Comparison of ENCODE assay signal across 9 cellular contexts in the genomic region with DNA sequence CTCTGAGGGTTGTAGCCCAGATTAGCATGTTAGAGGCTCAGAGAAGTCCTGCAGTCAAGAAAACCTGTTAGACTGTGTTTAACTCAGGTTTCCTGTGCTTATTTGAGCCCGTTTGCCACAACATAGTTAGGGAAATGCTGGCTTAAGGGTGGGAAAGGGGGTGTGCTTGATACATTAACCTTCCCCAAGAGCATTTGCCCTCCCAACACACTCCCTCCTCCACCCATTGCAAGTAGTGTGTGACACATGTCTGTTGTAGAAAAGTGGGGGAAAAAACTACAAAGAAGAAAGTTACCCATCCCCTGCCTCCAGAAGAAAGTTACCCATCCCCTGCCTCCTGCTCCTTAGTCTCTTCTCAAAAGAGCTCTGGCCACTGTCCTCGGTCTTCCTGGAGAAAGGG. TPM values are rescaled to one million over a fixed set of nuclear protein-coding genes. Genes with fewer than 3 reads are reported as not detected.
DNase-seq lines count a peak whose midpoint lies in the region; ATAC-seq, FAIRE-seq and TF ChIP-seq lines count a peak whose summit lies in the region.
"Had no signal": no experiment of that assay in that cellular context is flagged by ENCODE, and none has a peak within 500 bp of the region (broad histone marks: within the 10 kb centered on the region; RNA-seq: fewer than 3 reads in every experiment).

No MANE protein-coding gene starts in this region.

- no peak overlapping the region for H2AFZ ChIP-seq in PC-9

- peak overlapping the region; percentile 90 for H3K27ac Mint-ChIP-seq in activated T-cell treated with anti-CD3 and anti-CD28 coated beads, Interleukin-2, amount 50 U/mL, for 24 hours
- no peak overlapping the region for H3K27ac Mint-ChIP-seq in WTC11

- TF ChIP-seq CTCF in PC-9 (conservative IDR thresholded peaks at IDR 0.05) (no peak), bronchial epithelial cell (IDR thresholded peaks at IDR 0.05; ENCODE audit: insufficient read depth, low read length, severe bottlenecking) (no peak), WTC11 (IDR thresholded peaks at IDR 0.05) (no peak)

- H3K4me3 Mint-ChIP-seq in activated T-cell treated with anti-CD3 and anti-CD28 coated beads, Interleukin-2, amount 50 U/mL, for 24 hours, result no peak overlapping the region
- H3K4me3 Mint-ChIP-seq in activated T-cell treated with anti-CD3 and anti-CD28 coated beads, Interleukin-2, amount 50 U/mL, for 4 hours, result no peak overlapping the region
- no peak overlapping the region for H3K4me3 Mint-ChIP-seq in WTC11

- no peaks in the 10 kb centered on the region for H3K9me3 Mint-ChIP-seq in activated T-cell treated with anti-CD3 and anti-CD28 coated beads, Interleukin-2, amount 50 U/mL, for 24 hours
- no peaks in the 10 kb centered on the region for H3K9me3 Mint-ChIP-seq in activated T-cell treated with anti-CD3 and anti-CD28 coated beads, Interleukin-2, amount 50 U/mL, for 4 hours
- H3K9me3 Mint-ChIP-seq in WTC11, result peaks cover 5% of the 10 kb centered on the region

- intact Hi-C loops in PC-9 (cut with micrococcal nuclease; ENCODE audit: unreplicated experiment), result loop anchor here (1.0 to 5.0 kb wide), 2 partner anchors 228 to 355 kb away; no protein-coding TSS in a partner anchor

- no peak overlapping the region for H3K4me3 ChIP-seq in PC-9
- peak overlapping the region; percentile 15 for H3K4me3 ChIP-seq in bronchial epithelial cell (ENCODE audit: low read depth, low read length)
- H3K4me3 ChIP-seq in H7 (ENCODE audit: insufficient read depth, low read depth, low read length), result no peak overlapping the region
- H3K4me3 ChIP-seq: tibial artery had no signal

- peak; percentile 18 for FAIRE-seq in bronchial epithelial cell (lab: Jason Lieb, UNC)

- no peaks in the 10 kb centered on the region for H3K27me3 Mint-ChIP-seq in activated T-cell treated with anti-CD3 and anti-CD28 coated beads, Interleukin-2, amount 50 U/mL, for 24 hours
- H3K27me3 Mint-ChIP-seq in activated T-cell treated with anti-CD3 and anti-CD28 coated beads, Interleukin-2, amount 50 U/mL, for 4 hours (ENCODE audit: low read depth), result no peaks in the 10 kb centered on the region
- H3K27me3 Mint-ChIP-seq in WTC11 (ENCODE audit: low read depth), result no peaks in the 10 kb centered on the region; the same call in 1 of the 2 replicates

- H3K27me3 ChIP-seq in PC-9 (ENCODE audit: insufficient read depth, low read depth) (no peaks in the 10 kb centered on the region), bronchial epithelial cell (ENCODE audit: control insufficient read depth, insufficient read depth, low read length) (no peaks in the 10 kb centered on the region), H7 (ENCODE audit: control insufficient read depth, insufficient read depth, low read length) (no peaks in the 10 kb centered on the region)

- H3K36me3 ChIP-seq in PC-9 (ENCODE audit: low read depth) (no peaks in the 10 kb centered on the region), bronchial epithelial cell (ENCODE audit: control insufficient read depth, insufficient read depth, low read length) (no peaks in the 10 kb centered on the region), H7 (replicated peaks; ENCODE audit: control insufficient read depth, insufficient read depth, low read length) (no peaks in the 10 kb centered on the region)
- H3K36me3 ChIP-seq: tibial artery had no signal

- peaks cover 7% of the 10 kb centered on the region; the same call in 1 of the 2 replicates for H3F3A ChIP-seq in PC-9 (ENCODE audit: insufficient read depth, low read depth)

- 0 out of 2 replicates have a peak overlapping the region, but pooled peaks have one; percentile 38 for H3K27ac ChIP-seq in PC-9
- H3K27ac ChIP-seq: tibial artery had no signal

- no peak for DNase-seq in activated T-cell treated with anti-CD3 and anti-CD28 coated beads, Interleukin-2, amount 50 U/mL, for 24 hours
- DNase-seq in activated T-cell treated with anti-CD3 and anti-CD28 coated beads, Interleukin-2, amount 50 U/mL, for 4 hours, result no peak
- DNase-seq in PC-9 (no peak), bronchial epithelial cell (ENCODE audit: low read depth) (no peak), NOMO-1 treated with DMSO at 0.1 percent for 48 hours (lab: John Stamatoyannopoulos, UW; ENCODE audit: unreplicated experiment) (no peak), WTC11 (ENCODE audit: low spot score) (no peak), H7 (no peak)
- DNase-seq in stimulated activated naive CD8-positive, alpha-beta T cell treated with anti-CD3 and anti-CD28 coated beads, Interleukin-15, Interleukin-2, amounts not matched to agents 100 U/mL and 50 U/mL, for 24 hours, result no peak

- H3K36me3 Mint-ChIP-seq in activated T-cell treated with anti-CD3 and anti-CD28 coated beads, Interleukin-2, amount 50 U/mL, for 24 hours (ENCODE audit: low read depth), result no peaks in the 10 kb centered on the region
- no peaks in the 10 kb centered on the region for H3K36me3 Mint-ChIP-seq in activated T-cell treated with anti-CD3 and anti-CD28 coated beads, Interleukin-2, amount 50 U/mL, for 4 hours (ENCODE audit: insufficient read depth)
- H3K36me3 Mint-ChIP-seq in WTC11, result no peaks in the 10 kb centered on the region

- no peak for ATAC-seq in activated T-cell treated with anti-CD3 and anti-CD28 coated beads, Interleukin-2, amount 50 U/mL, for 4 hours
- ATAC-seq in stimulated activated naive CD8-positive, alpha-beta T cell treated with anti-CD3 and anti-CD28 coated beads, Interleukin-15, Interleukin-2, amounts not matched to agents 100 U/mL and 50 U/mL, for 24 hours, result peak; percentile 1
- no peak for ATAC-seq in WTC11

- no peaks in the 10 kb centered on the region for H3K79me2 ChIP-seq in PC-9 (ENCODE audit: low read depth)

- H3K4me1 ChIP-seq in PC-9 (replicated peaks; ENCODE audit: insufficient read depth), result peaks cover 28% of the 10 kb centered on the region

- no peaks in the 10 kb centered on the region for H3K9me3 ChIP-seq in PC-9 (ENCODE audit: insufficient read depth, low read depth)
- H3K9me3 ChIP-seq: tibial artery had no signal

- no peaks in the 10 kb centered on the region for H4K20me1 ChIP-seq in PC-9 (ENCODE audit: insufficient read depth)

- BruUV-seq in PC-9 (replicated peaks; lab: Mats Ljungman, UMichigan), result no TSS peak

- POLR2A ChIA-PET in PC-9 (lab: Charles Lee; ENCODE audit: unreplicated experiment) (interaction anchor here (0.6 kb wide), 2 partner anchors 47 to 355 kb away, joined by 7 to 8 read pairs; a partner anchor contains a TSS), WTC11 (lab: Charles Lee) (interaction anchor here (0.7 to 1.0 kb wide), 2 partner anchors 35 to 45 kb away, joined by 3 to 4 read pairs; no protein-coding TSS in a partner anchor)

- H3K4me1 Mint-ChIP-seq in activated T-cell treated with anti-CD3 and anti-CD28 coated beads, Interleukin-2, amount 50 U/mL, for 24 hours (ENCODE audit: low read depth), result peaks cover 30% of the 10 kb centered on the region
- peaks cover 28% of the 10 kb centered on the region for H3K4me1 Mint-ChIP-seq in activated T-cell treated with anti-CD3 and anti-CD28 coated beads, Interleukin-2, amount 50 U/mL, for 4 hours (ENCODE audit: low read depth)
- peaks cover 12% of the 10 kb centered on the region for H3K4me1 Mint-ChIP-seq in WTC11

- H3K4me2 ChIP-seq in PC-9, result peak overlapping the region; percentile 69

- CTCF ChIA-PET in PC-9 (lab: Charles Lee) (interaction anchor here (0.5 to 1.8 kb wide), 11 partner anchors 31 to 355 kb away, joined by 3 to 8 read pairs (median 3); a partner anchor contains a TSS), WTC11 (lab: Charles Lee) (interaction anchor here (0.6 to 2.7 kb wide), 17 partner anchors 10 to 354 kb away, joined by 3 to 18 read pairs (median 5); a partner anchor contains a TSS)

- no peaks in the 10 kb centered on the region for H3K9me2 ChIP-seq in PC-9 (ENCODE audit: insufficient read depth)

TF ChIP-seq in WTC11, 78 proteins besides CTCF, POLR2A, EP300 and RAD21 (continues in another document):
- TF ChIP-seq ZNF219 (CRISPR knock-in tag; IDR thresholded peaks at IDR 0.05; ENCODE audit: borderline replicate concordance) (no peak), ZBTB21 (CRISPR knock-in tag; IDR thresholded peaks at IDR 0.05; ENCODE audit: borderline replicate concordance) (no peak), JUN (CRISPR knock-in tag; IDR thresholded peaks at IDR 0.05) (no peak), NFATC4 (CRISPR knock-in tag; IDR thresholded peaks at IDR 0.05) (no peak)
- TF ChIP-seq, protein P1, sequence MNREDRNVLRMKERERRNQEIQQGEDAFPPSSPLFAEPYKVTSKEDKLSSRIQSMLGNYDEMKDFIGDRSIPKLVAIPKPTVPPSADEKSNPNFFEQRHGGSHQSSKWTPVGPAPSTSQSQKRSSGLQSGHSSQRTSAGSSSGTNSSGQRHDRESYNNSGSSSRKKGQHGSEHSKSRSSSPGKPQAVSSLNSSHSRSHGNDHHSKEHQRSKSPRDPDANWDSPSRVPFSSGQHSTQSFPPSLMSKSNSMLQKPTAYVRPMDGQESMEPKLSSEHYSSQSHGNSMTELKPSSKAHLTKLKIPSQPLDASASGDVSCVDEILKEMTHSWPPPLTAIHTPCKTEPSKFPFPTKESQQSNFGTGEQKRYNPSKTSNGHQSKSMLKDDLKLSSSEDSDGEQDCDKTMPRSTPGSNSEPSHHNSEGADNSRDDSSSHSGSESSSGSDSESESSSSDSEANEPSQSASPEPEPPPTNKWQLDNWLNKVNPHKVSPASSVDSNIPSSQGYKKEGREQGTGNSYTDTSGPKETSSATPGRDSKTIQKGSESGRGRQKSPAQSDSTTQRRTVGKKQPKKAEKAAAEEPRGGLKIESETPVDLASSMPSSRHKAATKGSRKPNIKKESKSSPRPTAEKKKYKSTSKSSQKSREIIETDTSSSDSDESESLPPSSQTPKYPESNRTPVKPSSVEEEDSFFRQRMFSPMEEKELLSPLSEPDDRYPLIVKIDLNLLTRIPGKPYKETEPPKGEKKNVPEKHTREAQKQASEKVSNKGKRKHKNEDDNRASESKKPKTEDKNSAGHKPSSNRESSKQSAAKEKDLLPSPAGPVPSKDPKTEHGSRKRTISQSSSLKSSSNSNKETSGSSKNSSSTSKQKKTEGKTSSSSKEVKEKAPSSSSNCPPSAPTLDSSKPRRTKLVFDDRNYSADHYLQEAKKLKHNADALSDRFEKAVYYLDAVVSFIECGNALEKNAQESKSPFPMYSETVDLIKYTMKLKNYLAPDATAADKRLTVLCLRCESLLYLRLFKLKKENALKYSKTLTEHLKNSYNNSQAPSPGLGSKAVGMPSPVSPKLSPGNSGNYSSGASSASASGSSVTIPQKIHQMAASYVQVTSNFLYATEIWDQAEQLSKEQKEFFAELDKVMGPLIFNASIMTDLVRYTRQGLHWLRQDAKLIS (CRISPR knock-in tag; IDR thresholded peaks at IDR 0.05; ENCODE audit: borderline replicate concordance), result no peak

RNA-seq across cellular contexts. Expression of a gene that starts 36.8 kb away (rescaled TPM):
- total RNA-seq in activated T-cell treated with anti-CD3 and anti-CD28 coated beads, Interleukin-2, amount 50 U/mL, for 4 hours, result 10 to 100 TPM; 70.0 to 75.1 (median 72.7) TPM
- total RNA-seq in PC-9 (2021) (49.1 and 54.8 TPM in 2 replicates), bronchial epithelial cell (79.5 and 94.3 TPM in 2 replicates), WTC11 (2021) (58.6 to 61.6 TPM (median 59.1 TPM) in 3 replicates)
- total RNA-seq in H7 (2014; rRNA removed; shearing (Covaris generic)), result 77.3 and 102 TPM in 2 replicates

RNA-seq across cellular contexts. Expression of a gene that starts 45.7 kb away (rescaled TPM):
- 10 to 100 TPM; 28.9 to 44.6 (median 31.8) TPM for total RNA-seq in activated T-cell treated with anti-CD3 and anti-CD28 coated beads, Interleukin-2, amount 50 U/mL, for 4 hours
- total RNA-seq in PC-9 (2021), result 112 and 117 TPM in 2 replicates
- 391 and 496 TPM in 2 replicates for total RNA-seq in bronchial epithelial cell
- total RNA-seq in WTC11 (2021), result 41.9 to 44.4 TPM (median 43.8 TPM) in 3 replicates
- total RNA-seq in H7 (2014; rRNA removed; shearing (Covaris generic)), result 32.1 and 39.6 TPM in 2 replicates
